In genomic region chr4:27366424-27366823, GRCh38 we compare ENCODE assay signal across 21 cellular contexts.
DNase-seq lines count a peak whose midpoint lies in the region; FAIRE-seq and TF ChIP-seq lines count a peak whose summit lies in the region.
"Had no signal": no experiment of that assay in that cellular context is flagged by ENCODE, and none has a peak within 500 bp of the region (broad histone marks: within the 10 kb centered on the region; RNA-seq: fewer than 3 reads in every experiment).

No MANE protein-coding gene starts in this region.

- no peaks in the 10 kb centered on the region for H3K27me3 Mint-ChIP-seq in astrocyte (ENCODE audit: low read depth, unreplicated experiment)
- H3K27me3 Mint-ChIP-seq: stimulated activated naive CD8-positive, alpha-beta T cell treated with anti-CD3 and anti-CD28 coated beads, Interleukin-15, amount 100 ng/mL, for 72 hours had no signal

- TF ChIP-seq CTCF in astrocyte (IDR thresholded peaks at IDR 0.05; ENCODE audit: insufficient read depth, low read depth, low read length): no peak
- TF ChIP-seq CTCF in fibroblast of pulmonary artery (IDR thresholded peaks at IDR 0.05; ENCODE audit: low read length, missing control alignments): no peak

- peak overlapping the region; percentile 8 for H3K4me2 ChIP-seq in astrocyte (ENCODE audit: low read length)
- H3K4me2 ChIP-seq: SK-N-SH had no signal

- H3K79me2 ChIP-seq in astrocyte (ENCODE audit: insufficient read depth, low read length): no peaks in the 10 kb centered on the region

- no peak overlapping the region for H3K4me3 ChIP-seq in astrocyte (ENCODE audit: insufficient read depth, low read depth, low read length)
- no peak overlapping the region for H3K4me3 ChIP-seq in fibroblast of pulmonary artery (replicated peaks; ENCODE audit: low read depth, low read length)
- H3K4me3 ChIP-seq: pancreas, tibial artery had no signal

- H4K20me1 ChIP-seq in astrocyte (ENCODE audit: insufficient read depth, low read length): no peaks in the 10 kb centered on the region

- no peaks in the 10 kb centered on the region for H3K36me3 Mint-ChIP-seq in astrocyte (ENCODE audit: low read depth, unreplicated experiment)

- H3K27ac Mint-ChIP-seq in astrocyte (ENCODE audit: unreplicated experiment): no peak overlapping the region
- H3K27ac Mint-ChIP-seq: stimulated activated naive CD8-positive, alpha-beta T cell treated with anti-CD3 and anti-CD28 coated beads, Interleukin-15, amount 100 ng/mL, for 72 hours had no signal

- no peaks in the 10 kb centered on the region for H3K27me3 ChIP-seq in astrocyte (ENCODE audit: insufficient read depth, low read length)
- H3K27me3 ChIP-seq: pancreas, tibial artery had no signal

- peaks cover 5% of the 10 kb centered on the region for H3K4me1 ChIP-seq in astrocyte (ENCODE audit: insufficient read depth, low read length)
- H3K4me1 ChIP-seq: pancreas, tibial artery had no signal

- H3K4me3 Mint-ChIP-seq in astrocyte (ENCODE audit: unreplicated experiment): no peak overlapping the region
- H3K4me3 Mint-ChIP-seq: nephron; stimulated activated naive CD8-positive, alpha-beta T cell treated with anti-CD3 and anti-CD28 coated beads, Interleukin-15, amount 100 ng/mL, for 72 hours had no signal

- peak; percentile 53 for DNase-seq in HS-5 (ENCODE audit: low read depth)
- DNase-seq in astrocyte (ENCODE audit: low read depth): peak; percentile 97
- DNase-seq in fibroblast of pulmonary artery (ENCODE audit: low read depth): peak; percentile 89
- DNase-seq in stromal cell of bone marrow (ENCODE audit: low read depth): peak; percentile 28
- DNase-seq in NCI-H2171 (lab: John Stamatoyannopoulos, UW): no peak
- DNase-seq in SKM-1 (lab: John Stamatoyannopoulos, UW; ENCODE audit: unreplicated experiment): no peak
- DNase-seq in activated T-cell treated with anti-CD3 and anti-CD28 coated beads for 4 hours: no peak
- DNase-seq: activated CD4-positive, alpha-beta T cell treated with anti-CD3 and anti-CD28 coated beads, Interleukin-2, amount 50 U/mL, for 1 hour; activated naive CD4-positive, alpha-beta T cell treated with anti-CD3 and anti-CD28 coated beads, Interleukin-2, amount 50 U/mL, for 16 hours; aorta; islet precursor cell; NCI-H1694 treated with DMSO at 0.1 percent for 48 hours; NCI-H2227 treated with DMSO at 0.1 percent for 48 hours; NCI-H748 treated with DMSO at 0.1 percent for 48 hours; pancreas; right cardiac atrium; SK-N-SH; stimulated activated naive CD8-positive, alpha-beta T cell treated with anti-CD3 and anti-CD28 coated beads, Interleukin-15, amount 100 ng/mL, for 72 hours; tibial artery had no signal

- H3K9me3 ChIP-seq in astrocyte (ENCODE audit: insufficient read depth, low read depth, low read length): no peaks in the 10 kb centered on the region
- H3K9me3 ChIP-seq: pancreas, SK-N-SH, tibial artery had no signal

- H3K4me1 Mint-ChIP-seq in astrocyte (ENCODE audit: low read depth, unreplicated experiment): no peaks in the 10 kb centered on the region
- H3K4me1 Mint-ChIP-seq: nephron; stimulated activated naive CD8-positive, alpha-beta T cell treated with anti-CD3 and anti-CD28 coated beads, Interleukin-15, amount 100 ng/mL, for 72 hours had no signal

- H2AFZ ChIP-seq in astrocyte (ENCODE audit: low read depth, low read length): peak overlapping the region; percentile 21

- peaks cover 3% of the 10 kb centered on the region for H3K9me3 Mint-ChIP-seq in astrocyte (ENCODE audit: unreplicated experiment)
- H3K9me3 Mint-ChIP-seq: nephron had no signal

- FAIRE-seq in astrocyte (lab: Jason Lieb, UNC): peak; percentile 39
- FAIRE-seq: H1, pancreas had no signal

- H3K9ac ChIP-seq in astrocyte (ENCODE audit: low read length): no peak overlapping the region
- H3K9ac ChIP-seq: SK-N-SH had no signal

- H3K36me3 ChIP-seq in astrocyte (ENCODE audit: insufficient read depth, low read length): no peaks in the 10 kb centered on the region
- H3K36me3 ChIP-seq: pancreas, tibial artery had no signal

- no peak overlapping the region for H3K27ac ChIP-seq in astrocyte (ENCODE audit: low read depth, low read length)
- H3K27ac ChIP-seq: pancreas, tibial artery had no signal

Comparison
In these comparisons a context has a peak if more than half of its experiments do, and no peak if none do; other contexts are left out.
1. DNase-seq: peak in HS-5 (single experiment), astrocyte (single experiment), fibroblast of pulmonary artery (single experiment) and stromal cell of bone marrow (single experiment); none in NCI-H2171 (single experiment), SKM-1 (single experiment) and activated T-cell treated with anti-CD3 and anti-CD28 coated beads for 4 hours (single experiment).